1 cellular context compared by ENCODE assay signal in genomic region chr5:98414938-98415337, GRCh38.
TF ChIP-seq lines count a peak whose summit lies in the region.

No MANE protein-coding gene starts in this region.

TF ChIP-seq in IMR-90, 13 proteins besides CTCF, POLR2A, EP300 and RAD21 (continued from another document):
- TF ChIP-seq, protein P1, sequence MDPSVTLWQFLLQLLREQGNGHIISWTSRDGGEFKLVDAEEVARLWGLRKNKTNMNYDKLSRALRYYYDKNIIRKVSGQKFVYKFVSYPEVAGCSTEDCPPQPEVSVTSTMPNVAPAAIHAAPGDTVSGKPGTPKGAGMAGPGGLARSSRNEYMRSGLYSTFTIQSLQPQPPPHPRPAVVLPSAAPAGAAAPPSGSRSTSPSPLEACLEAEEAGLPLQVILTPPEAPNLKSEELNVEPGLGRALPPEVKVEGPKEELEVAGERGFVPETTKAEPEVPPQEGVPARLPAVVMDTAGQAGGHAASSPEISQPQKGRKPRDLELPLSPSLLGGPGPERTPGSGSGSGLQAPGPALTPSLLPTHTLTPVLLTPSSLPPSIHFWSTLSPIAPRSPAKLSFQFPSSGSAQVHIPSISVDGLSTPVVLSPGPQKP (IDR thresholded peaks at IDR 0.05; ENCODE audit: borderline replicate concordance, low read depth, low read length) = no peak
